In the genomic region with DNA sequence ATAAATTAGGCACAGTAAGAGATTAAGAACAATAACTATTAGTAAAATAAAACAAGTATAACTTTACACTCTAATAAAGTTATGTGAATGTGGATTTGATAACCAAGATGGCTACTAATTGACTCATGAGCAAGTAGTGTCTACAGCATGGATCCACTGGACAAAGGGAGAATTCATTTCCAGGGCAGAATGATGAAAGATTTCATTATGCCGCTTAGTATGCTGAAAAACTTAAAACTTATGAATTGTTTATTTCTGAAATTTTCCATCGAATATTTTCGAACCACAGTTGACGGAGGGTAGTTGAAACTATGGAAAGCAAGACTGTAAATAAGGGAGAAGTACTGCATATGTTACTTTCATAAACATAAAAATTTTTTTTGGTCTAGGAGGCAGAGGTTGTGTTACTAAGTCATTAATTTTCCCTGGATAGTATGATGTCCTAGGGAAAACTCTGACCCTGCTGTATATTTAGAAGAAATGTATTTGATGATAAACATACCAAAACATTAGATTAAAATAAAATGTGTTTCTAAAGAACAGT, we compare ENCODE assay signal across 20 cellular contexts. TPM values are rescaled to one million over a fixed set of nuclear protein-coding genes. Genes with fewer than 3 reads are reported as not detected.
DNase-seq lines count a peak whose midpoint lies in the region; ATAC-seq, FAIRE-seq and TF ChIP-seq lines count a peak whose summit lies in the region.
"Had no signal": no experiment of that assay in that cellular context is flagged by ENCODE, and none has a peak within 500 bp of the region (broad histone marks: within the 10 kb centered on the region; RNA-seq: fewer than 3 reads in every experiment).

No MANE protein-coding gene starts in this region.

- H4K91ac ChIP-seq in mesenchymal stem cell (ENCODE audit: low read length): no peak overlapping the region

- H2BK12ac ChIP-seq in mesenchymal stem cell (ENCODE audit: low read length in 2 of 2): no peak overlapping the region

- H2BK120ac ChIP-seq in mesenchymal stem cell (ENCODE audit: low read depth, low read length): no peak overlapping the region

- H3K27me3 ChIP-seq in mesenchymal stem cell (ENCODE audit: control insufficient read depth in 1 of 2, insufficient read depth in 1 of 2, low read length in 2 of 2): no peaks in the 10 kb centered on the region
- no peaks in the 10 kb centered on the region for H3K27me3 ChIP-seq in H7 (ENCODE audit: control insufficient read depth, insufficient read depth, low read length)

- H3K4me2 ChIP-seq in mesenchymal stem cell (ENCODE audit: low read length, poor library complexity, severe bottlenecking): no peak overlapping the region
- H3K4me2 ChIP-seq: A549, GM23338 had no signal

- peak; percentile 5 for FAIRE-seq in RCC 7860 (lab: Jason Lieb, UNC)
- FAIRE-seq: A549, GM12878, GM18507 had no signal

- no peak for ATAC-seq in GM18505 (IDR thresholded peaks at IDR 0.05; ENCODE audit: unreplicated experiment)
- ATAC-seq: A549, GM12878, GM23338 had no signal

- no peaks in the 10 kb centered on the region for H3K79me1 ChIP-seq in mesenchymal stem cell (replicated peaks; ENCODE audit: low read length, poor library complexity, severe bottlenecking)

- H3K36me3 ChIP-seq in mesenchymal stem cell (ENCODE audit: control insufficient read depth in 1 of 2, insufficient read depth in 2 of 2, low read depth in 1 of 2, low read length in 2 of 2) (no peaks in the 10 kb centered on the region), H7 (replicated peaks; ENCODE audit: control insufficient read depth, insufficient read depth, low read length) (no peaks in the 10 kb centered on the region)
- H3K36me3 ChIP-seq: HAP-1 had no signal

- H3K4me3 ChIP-seq in fibroblast of villous mesenchyme (ENCODE audit: low read depth, low read length) (no peak overlapping the region), mesenchymal stem cell (ENCODE audit: insufficient read depth in 1 of 2, low read depth in 1 of 2, low read length in 2 of 2) (no peak overlapping the region), H7 (ENCODE audit: insufficient read depth, low read depth, low read length) (no peak overlapping the region)
- H3K4me3 ChIP-seq: A549, GM12878, GM23338, HAP-1 had no signal

- no peaks in the 10 kb centered on the region for H3K9me3 ChIP-seq in mesenchymal stem cell (ENCODE audit: control insufficient read depth, low read length)
- H3K9me3 ChIP-seq: A549, Caco-2, HAP-1 had no signal

- no peak overlapping the region for H3K14ac ChIP-seq in mesenchymal stem cell (ENCODE audit: low read length in 2 of 2)

- H3K4ac ChIP-seq in mesenchymal stem cell (ENCODE audit: low read depth in 1 of 2, low read length in 2 of 2): no peak overlapping the region

- H4K8ac ChIP-seq in mesenchymal stem cell (ENCODE audit: low read length): no peak overlapping the region

- H2BK5ac ChIP-seq in mesenchymal stem cell (ENCODE audit: low read depth, low read length, poor library complexity, severe bottlenecking): no peak overlapping the region

- no peak overlapping the region for H3K27ac ChIP-seq in mesenchymal stem cell (ENCODE audit: low read length, poor library complexity, severe bottlenecking)
- H3K27ac ChIP-seq: A549 had no signal

- DNase-seq in COLO829 (ENCODE audit: low spot score) (peak; percentile 19), RCC 7860 (ENCODE audit: low spot score) (no peak), fibroblast of villous mesenchyme (ENCODE audit: low read depth) (peak; percentile 7), mesenchymal stem cell (peak; percentile 16), DMS79 (lab: John Stamatoyannopoulos, UW) (no peak), H7 (no peak)
- DNase-seq: 8988T; ACHN; C1 segment of cervical spinal cord; Caco-2; CD4-positive, alpha-beta memory T cell; DMS153; EL; GDM1 had no signal

- H3K18ac ChIP-seq in mesenchymal stem cell (ENCODE audit: low read depth in 1 of 2, low read length in 2 of 2): no peak overlapping the region

- H2BK15ac ChIP-seq in mesenchymal stem cell (ENCODE audit: low read depth, poor library complexity, severe bottlenecking): no peak overlapping the region

- no peak overlapping the region for H2AK5ac ChIP-seq in mesenchymal stem cell (ENCODE audit: low read length, severe bottlenecking)

- H3K9ac ChIP-seq in mesenchymal stem cell (ENCODE audit: low read length): no peak overlapping the region

- whole genome bisulfite sequencing in mesenchymal stem cell: 100% methylated on average over 4 of the region's 4 CpGs

- no peak overlapping the region for H3K23ac ChIP-seq in mesenchymal stem cell (ENCODE audit: low read length in 2 of 2)

- TF ChIP-seq POLR2A in GM18505 (IDR thresholded peaks at IDR 0.05; ENCODE audit: borderline replicate concordance, extremely low read depth, insufficient read depth, insufficient read length): no peak

- no peaks in the 10 kb centered on the region for H3K4me1 ChIP-seq in mesenchymal stem cell (ENCODE audit: control insufficient read depth, insufficient read depth, low read depth, low read length)
- H3K4me1 ChIP-seq: A549, Caco-2, HAP-1 had no signal

- no peak for TF ChIP-seq CTCF in fibroblast of villous mesenchyme (IDR thresholded peaks at IDR 0.05; ENCODE audit: insufficient read depth, low read depth, low read length)

- H2AFZ ChIP-seq in mesenchymal stem cell (ENCODE audit: low read depth, low read length): no peak overlapping the region
- H2AFZ ChIP-seq: GM23338 had no signal

RNA-seq across cellular contexts. Expression of gene TARS1, which starts 24.9 kb away (rescaled TPM):
- total RNA-seq in fibroblast of villous mesenchyme: 288 and 293 TPM in 2 replicates
- polyA plus RNA-seq in mesenchymal stem cell (2013, experiment 1 of 2): 298 TPM
- polyA plus RNA-seq in mesenchymal stem cell (2013, experiment 2 of 2): 310 TPM
- total RNA-seq in H7 (2014; rRNA removed; shearing (Covaris generic)): 250 and 314 TPM in 2 replicates

Comparison
In these comparisons a context has a peak if more than half of its experiments do, and no peak if none do; other contexts are left out.
1. DNase-seq: peak in COLO829 (single experiment), fibroblast of villous mesenchyme (single experiment) and mesenchymal stem cell (single experiment); none in RCC 7860 (single experiment), DMS79 (single experiment) and H7 (single experiment).